Comparison of ENCODE assay signal across 1 cellular context in genomic region chr5:178417391-178417811, GRCh38.
TF ChIP-seq lines count a peak whose summit lies in the region.

No MANE protein-coding gene starts in this region.

TF ChIP-seq in K562, 482 proteins besides CTCF, POLR2A, EP300 and RAD21 (continued from another document and continues in another):
- TF ChIP-seq BCOR (IDR thresholded peaks at IDR 0.05) (peak; percentile 84), MLX (CRISPR knock-in tag; conservative IDR thresholded peaks at IDR 0.05) (no peak), ZNF253 (CRISPR knock-in tag; conservative IDR thresholded peaks at IDR 0.05) (no peak), FOXP1 (CRISPR knock-in tag; IDR thresholded peaks at IDR 0.05) (no peak), DACH1 (IDR thresholded peaks at IDR 0.05; ENCODE audit: partially characterized antibody) (no peak), NFXL1 (CRISPR knock-in tag; IDR thresholded peaks at IDR 0.05) (no peak), ZBTB43 (CRISPR knock-in tag; IDR thresholded peaks at IDR 0.05) (no peak), PHF8 (IDR thresholded peaks at IDR 0.05; ENCODE audit: borderline replicate concordance, low read length) (no peak), HIVEP1 (CRISPR knock-in tag; IDR thresholded peaks at IDR 0.05) (no peak), ZNF639 (CRISPR knock-in tag; conservative IDR thresholded peaks at IDR 0.05 in 1 of 2, IDR thresholded peaks at IDR 0.05 in 1 of 2) (no peak), MTA1 (IDR thresholded peaks at IDR 0.05; ENCODE audit: borderline replicate concordance) (peak; percentile 69; the same call in 1 of the 2 replicates), EWSR1 (IDR thresholded peaks at IDR 0.05; ENCODE audit: borderline replicate concordance, low read depth, partially characterized antibody) (no peak), CBX5 (IDR thresholded peaks at IDR 0.05; ENCODE audit: borderline replicate concordance, low read depth) (no peak), ILF3 (IDR thresholded peaks at IDR 0.05; ENCODE audit: borderline replicate concordance) (no peak), HDAC8 (tag; IDR thresholded peaks at IDR 0.05) (no peak), GTF2F1 (IDR thresholded peaks at IDR 0.05; ENCODE audit: low read depth, low read length) (no peak), ZNF586 (CRISPR knock-in tag; conservative IDR thresholded peaks at IDR 0.05) (no peak), TARDBP (IDR thresholded peaks at IDR 0.05) (no peak), SRSF1 (IDR thresholded peaks at IDR 0.05; ENCODE audit: low read depth, low read length) (no peak), ZNF77 (CRISPR knock-in tag; IDR thresholded peaks at IDR 0.05) (no peak), BDP1 (IDR thresholded peaks at IDR 0.05; ENCODE audit: insufficient read depth, insufficient read length) (no peak), TGIF2 (CRISPR knock-in tag; IDR thresholded peaks at IDR 0.05) (no peak), ZNF282 (CRISPR knock-in tag; IDR thresholded peaks at IDR 0.05) (no peak), ZNF707 (CRISPR knock-in tag; conservative IDR thresholded peaks at IDR 0.05) (no peak), ZZZ3 (IDR thresholded peaks at IDR 0.05) (no peak), RNF2 (IDR thresholded peaks at IDR 0.05) (peak; percentile 91; the same call in 1 of the 2 replicates), SIX5 (IDR thresholded peaks at IDR 0.05; ENCODE audit: borderline replicate concordance in 1 of 2, insufficient read depth in 1 of 2, low read depth in 1 of 2, low read length in 2 of 2) (no peak), GABPB2 (CRISPR knock-in tag; conservative IDR thresholded peaks at IDR 0.05) (no peak), ESRRA (IDR thresholded peaks at IDR 0.05; ENCODE audit: borderline replicate concordance, low read depth) (peak; percentile 98; the same call in 1 of the 2 replicates), MEF2D (tag; conservative IDR thresholded peaks at IDR 0.05; ENCODE audit: low read depth) (no peak), ZNF232 (CRISPR knock-in tag; IDR thresholded peaks at IDR 0.05) (no peak), KLF10 (CRISPR knock-in tag; IDR thresholded peaks at IDR 0.05) (no peak), ARNT (IDR thresholded peaks at IDR 0.05) (peak in 1 of 2 experiments; percentile 80; a peak in 1 of 4 replicates), ARID4B (CRISPR knock-in tag; IDR thresholded peaks at IDR 0.05) (no peak), RBM39 (optimal IDR thresholded peaks at IDR 0.05; ENCODE audit: low read depth, low read length) (no peak), STAT5A (IDR thresholded peaks at IDR 0.05; ENCODE audit: borderline replicate concordance, low read length) (peak; percentile 34; the same call in 1 of the 2 replicates), RBM14 (IDR thresholded peaks at IDR 0.05; ENCODE audit: borderline replicate concordance, insufficient read depth, low read depth, low read length) (no peak)
- TF ChIP-seq, protein P1, sequence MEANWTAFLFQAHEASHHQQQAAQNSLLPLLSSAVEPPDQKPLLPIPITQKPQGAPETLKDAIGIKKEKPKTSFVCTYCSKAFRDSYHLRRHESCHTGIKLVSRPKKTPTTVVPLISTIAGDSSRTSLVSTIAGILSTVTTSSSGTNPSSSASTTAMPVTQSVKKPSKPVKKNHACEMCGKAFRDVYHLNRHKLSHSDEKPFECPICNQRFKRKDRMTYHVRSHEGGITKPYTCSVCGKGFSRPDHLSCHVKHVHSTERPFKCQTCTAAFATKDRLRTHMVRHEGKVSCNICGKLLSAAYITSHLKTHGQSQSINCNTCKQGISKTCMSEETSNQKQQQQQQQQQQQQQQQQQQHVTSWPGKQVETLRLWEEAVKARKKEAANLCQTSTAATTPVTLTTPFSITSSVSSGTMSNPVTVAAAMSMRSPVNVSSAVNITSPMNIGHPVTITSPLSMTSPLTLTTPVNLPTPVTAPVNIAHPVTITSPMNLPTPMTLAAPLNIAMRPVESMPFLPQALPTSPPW (CRISPR knock-in tag; IDR thresholded peaks at IDR 0.05) = peak; percentile 78
- TF ChIP-seq, protein P2, sequence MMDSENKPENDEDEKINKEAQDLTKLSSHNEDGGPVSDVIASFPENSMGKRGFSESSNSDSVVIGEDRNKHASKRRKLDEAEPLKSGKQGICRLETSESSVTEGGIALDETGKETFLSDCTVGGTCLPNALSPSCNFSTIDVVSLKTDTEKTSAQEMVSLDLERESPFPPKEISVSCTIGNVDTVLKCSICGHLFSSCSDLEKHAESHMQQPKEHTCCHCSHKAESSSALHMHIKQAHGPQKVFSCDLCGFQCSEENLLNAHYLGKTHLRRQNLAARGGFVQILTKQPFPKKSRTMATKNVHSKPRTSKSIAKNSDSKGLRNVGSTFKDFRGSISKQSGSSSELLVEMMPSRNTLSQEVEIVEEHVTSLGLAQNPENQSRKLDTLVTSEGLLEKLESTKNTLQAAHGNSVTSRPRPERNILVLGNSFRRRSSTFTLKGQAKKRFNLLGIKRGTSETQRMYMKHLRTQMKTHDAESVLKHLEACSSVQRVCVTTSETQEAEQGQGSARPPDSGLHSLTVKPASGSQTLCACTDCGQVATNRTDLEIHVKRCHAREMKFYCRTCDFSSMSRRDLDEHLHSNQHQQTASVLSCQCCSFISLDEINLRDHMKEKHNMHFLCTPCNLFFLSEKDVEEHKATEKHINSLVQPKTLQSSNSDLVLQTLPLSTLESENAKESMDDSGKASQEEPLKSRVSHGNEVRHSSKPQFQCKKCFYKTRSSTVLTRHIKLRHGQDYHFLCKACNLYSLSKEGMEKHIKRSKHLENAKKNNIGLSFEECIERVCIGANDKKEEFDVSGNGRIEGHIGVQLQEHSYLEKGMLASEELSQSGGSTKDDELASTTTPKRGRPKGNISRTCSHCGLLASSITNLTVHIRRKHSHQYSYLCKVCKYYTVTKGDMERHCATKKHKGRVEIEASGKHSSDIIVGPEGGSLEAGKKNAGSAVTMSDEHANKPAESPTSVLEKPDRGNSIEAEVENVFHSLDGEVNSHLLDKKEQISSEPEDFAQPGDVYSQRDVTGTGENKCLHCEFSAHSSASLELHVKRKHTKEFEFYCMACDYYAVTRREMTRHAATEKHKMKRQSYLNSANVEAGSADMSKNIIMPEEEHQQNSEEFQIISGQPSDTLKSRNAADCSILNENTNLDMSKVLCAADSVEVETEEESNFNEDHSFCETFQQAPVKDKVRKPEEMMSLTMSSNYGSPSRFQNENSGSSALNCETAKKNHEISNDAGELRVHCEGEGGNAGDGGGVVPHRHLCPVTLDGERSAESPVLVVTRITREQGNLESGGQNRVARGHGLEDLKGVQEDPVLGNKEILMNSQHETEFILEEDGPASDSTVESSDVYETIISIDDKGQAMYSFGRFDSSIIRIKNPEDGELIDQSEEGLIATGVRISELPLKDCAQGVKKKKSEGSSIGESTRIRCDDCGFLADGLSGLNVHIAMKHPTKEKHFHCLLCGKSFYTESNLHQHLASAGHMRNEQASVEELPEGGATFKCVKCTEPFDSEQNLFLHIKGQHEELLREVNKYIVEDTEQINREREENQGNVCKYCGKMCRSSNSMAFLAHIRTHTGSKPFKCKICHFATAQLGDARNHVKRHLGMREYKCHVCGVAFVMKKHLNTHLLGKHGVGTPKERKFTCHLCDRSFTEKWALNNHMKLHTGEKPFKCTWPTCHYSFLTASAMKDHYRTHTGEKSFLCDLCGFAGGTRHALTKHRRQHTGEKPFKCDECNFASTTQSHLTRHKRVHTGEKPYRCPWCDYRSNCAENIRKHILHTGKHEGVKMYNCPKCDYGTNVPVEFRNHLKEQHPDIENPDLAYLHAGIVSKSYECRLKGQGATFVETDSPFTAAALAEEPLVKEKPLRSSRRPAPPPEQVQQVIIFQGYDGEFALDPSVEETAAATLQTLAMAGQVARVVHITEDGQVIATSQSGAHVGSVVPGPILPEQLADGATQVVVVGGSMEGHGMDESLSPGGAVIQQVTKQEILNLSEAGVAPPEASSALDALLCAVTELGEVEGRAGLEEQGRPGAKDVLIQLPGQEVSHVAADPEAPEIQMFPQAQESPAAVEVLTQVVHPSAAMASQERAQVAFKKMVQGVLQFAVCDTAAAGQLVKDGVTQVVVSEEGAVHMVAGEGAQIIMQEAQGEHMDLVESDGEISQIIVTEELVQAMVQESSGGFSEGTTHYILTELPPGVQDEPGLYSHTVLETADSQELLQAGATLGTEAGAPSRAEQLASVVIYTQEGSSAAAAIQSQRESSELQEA (IDR thresholded peaks at IDR 0.05; ENCODE audit: low read depth) = no peak
- TF ChIP-seq, protein P3, sequence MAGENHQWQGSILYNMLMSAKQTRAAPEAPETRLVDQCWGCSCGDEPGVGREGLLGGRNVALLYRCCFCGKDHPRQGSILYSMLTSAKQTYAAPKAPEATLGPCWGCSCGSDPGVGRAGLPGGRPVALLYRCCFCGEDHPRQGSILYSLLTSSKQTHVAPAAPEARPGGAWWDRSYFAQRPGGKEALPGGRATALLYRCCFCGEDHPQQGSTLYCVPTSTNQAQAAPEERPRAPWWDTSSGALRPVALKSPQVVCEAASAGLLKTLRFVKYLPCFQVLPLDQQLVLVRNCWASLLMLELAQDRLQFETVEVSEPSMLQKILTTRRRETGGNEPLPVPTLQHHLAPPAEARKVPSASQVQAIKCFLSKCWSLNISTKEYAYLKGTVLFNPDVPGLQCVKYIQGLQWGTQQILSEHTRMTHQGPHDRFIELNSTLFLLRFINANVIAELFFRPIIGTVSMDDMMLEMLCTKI (IDR thresholded peaks at IDR 0.05; ENCODE audit: partially characterized antibody) = no peak
- TF ChIP-seq, protein P4, sequence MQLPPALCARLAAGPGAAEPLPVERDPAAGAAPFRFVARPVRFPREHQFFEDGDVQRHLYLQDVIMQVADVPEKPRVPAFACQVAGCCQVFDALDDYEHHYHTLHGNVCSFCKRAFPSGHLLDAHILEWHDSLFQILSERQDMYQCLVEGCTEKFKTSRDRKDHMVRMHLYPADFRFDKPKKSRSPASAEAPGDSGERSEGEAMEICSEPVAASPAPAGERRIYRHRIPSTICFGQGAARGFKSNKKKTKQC (CRISPR knock-in tag; IDR thresholded peaks at IDR 0.05) = no peak
- TF ChIP-seq, protein P5, sequence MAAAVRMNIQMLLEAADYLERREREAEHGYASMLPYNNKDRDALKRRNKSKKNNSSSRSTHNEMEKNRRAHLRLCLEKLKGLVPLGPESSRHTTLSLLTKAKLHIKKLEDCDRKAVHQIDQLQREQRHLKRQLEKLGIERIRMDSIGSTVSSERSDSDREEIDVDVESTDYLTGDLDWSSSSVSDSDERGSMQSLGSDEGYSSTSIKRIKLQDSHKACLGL (CRISPR knock-in tag; IDR thresholded peaks at IDR 0.05; ENCODE audit: borderline replicate concordance, poor library complexity, severe bottlenecking) = no peak
